ENCODE assay signal across 10 cellular contexts in the genomic region with DNA sequence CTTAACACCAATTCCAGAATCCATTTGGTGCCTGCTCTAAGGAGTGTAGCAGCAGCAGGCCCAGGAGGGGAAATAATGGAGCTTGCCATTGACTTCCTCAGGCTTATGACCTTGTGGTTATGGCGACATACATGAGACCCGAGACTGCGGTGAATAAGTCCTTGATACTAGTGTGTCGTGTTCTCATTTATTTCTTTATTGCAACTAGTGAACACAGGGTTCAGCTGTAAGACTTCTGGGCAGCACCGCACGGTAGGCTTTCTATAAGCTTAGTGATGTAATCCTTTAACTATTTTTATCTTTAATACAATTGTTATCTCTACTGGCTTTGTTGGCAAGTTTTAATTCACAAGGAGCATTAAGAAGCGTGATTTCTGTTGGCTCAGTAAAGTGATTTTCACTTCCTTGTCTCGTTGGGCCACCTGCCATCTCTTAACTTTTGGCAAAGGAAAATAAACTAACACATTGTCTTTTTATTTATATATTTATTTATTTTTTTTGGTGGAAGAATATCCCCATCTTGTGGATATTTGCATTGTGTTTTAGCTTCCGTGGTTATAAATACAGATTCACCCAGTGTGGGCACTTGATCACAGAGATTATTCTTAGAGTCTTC.
A peak's percentile ranks its signal among the peaks of the same experiment; 100 is the strongest.
DNase-seq lines count a peak whose midpoint lies in the region; ATAC-seq and TF ChIP-seq lines count a peak whose summit lies in the region.
"Had no signal": no experiment of that assay in that cellular context is flagged by ENCODE, and none has a peak within 500 bp of the region (broad histone marks: within the 10 kb centered on the region; RNA-seq: fewer than 3 reads in every experiment).

No MANE protein-coding gene starts in this region.

- H3K27me3 ChIP-seq in left ventricle myocardium inferior (ENCODE audit: low read depth) (no peaks in the 10 kb centered on the region), thoracic aorta (replicated peaks; ENCODE audit: insufficient read depth) (no peaks in the 10 kb centered on the region)

- H3K36me3 ChIP-seq in left ventricle myocardium inferior (no peaks in the 10 kb centered on the region), thoracic aorta (no peaks in the 10 kb centered on the region)

- TF ChIP-seq CTCF in VCaP (conservative IDR thresholded peaks at IDR 0.05) (peak; percentile 67), left ventricle myocardium inferior (IDR thresholded peaks at IDR 0.05; ENCODE audit: borderline replicate concordance) (peak; percentile 43), thoracic aorta (IDR thresholded peaks at IDR 0.05) (no peak), GM13977 (IDR thresholded peaks at IDR 0.05; ENCODE audit: extremely low read depth, insufficient read depth, missing control alignments) (no peak)

- H3K4me3 ChIP-seq in left ventricle myocardium inferior: no peak overlapping the region
- H3K4me3 ChIP-seq in thoracic aorta: no peak overlapping the region

- H3K27ac ChIP-seq in VCaP: peak overlapping the region; percentile 71
- peak overlapping the region; percentile 46 for H3K27ac ChIP-seq in left ventricle myocardium inferior (replicated peaks)
- H3K27ac ChIP-seq in thoracic aorta: peak overlapping the region; percentile 37 to 55
- H3K27ac ChIP-seq: 22Rv1, HL-60 had no signal

- in situ Hi-C loops in GM13977 (cut with MboI; ENCODE audit: low pct_unique_long_range_greater_than_20kb, low sequenced_read_pairs, unreplicated experiment): no loop called here

- DNase-seq in NOMO-1 (lab: John Stamatoyannopoulos, UW; ENCODE audit: unreplicated experiment in 2 of 2) (peak; percentile 16 to 70), NOMO-1 treated with dmso at 0.1 percent for 144 hours (lab: John Stamatoyannopoulos, UW; ENCODE audit: unreplicated experiment) (no peak), left ventricle myocardium inferior (no peak), thoracic aorta (ENCODE audit: low spot score) (no peak), HuH-7.5 (ENCODE audit: low spot score) (no peak), GM13977 (ENCODE audit: low spot score) (no peak)

- H3K9me3 ChIP-seq in left ventricle myocardium inferior (replicated peaks) (no peaks in the 10 kb centered on the region), thoracic aorta (no peaks in the 10 kb centered on the region)

- intact Hi-C loops in left ventricle myocardium inferior (cut with micrococcal nuclease): no loop called here

- H3K4me1 ChIP-seq in left ventricle myocardium inferior (peaks cover 60% of the 10 kb centered on the region), thoracic aorta (ENCODE audit: control insufficient read depth in 1 of 2, low read depth in 2 of 2) (peaks cover 17 to 70% of the 10 kb centered on the region in 2 donors)

- ATAC-seq in thoracic aorta (ENCODE audit: insufficient number of reproducible peaks, low FRiP score, low read depth) (no peak), HG02588 (IDR thresholded peaks at IDR 0.05; ENCODE audit: unreplicated experiment) (no peak)

Comparison
In these comparisons a context has a peak if more than half of its experiments do, and no peak if none do; other contexts are left out.
1. DNase-seq: peak in NOMO-1 (2 of 2); none in NOMO-1 treated with dmso at 0.1 percent for 144 hours (single experiment), left ventricle myocardium inferior (single experiment), thoracic aorta (single experiment), HuH-7.5 (single experiment) and GM13977 (single experiment).
2. CTCF ChIP-seq: peak in VCaP (single experiment) and left ventricle myocardium inferior (single experiment); none in thoracic aorta (single experiment) and GM13977 (single experiment).
3. Peak in every context shown above with its lines, with median percentiles within 50 percentile points of each other: H3K27ac ChIP-seq.